In genomic region chr1:86487805-86488141, GRCh38 we compare ENCODE assay signal across 14 cellular contexts. TPM values are rescaled to one million over a fixed set of nuclear protein-coding genes. Genes with fewer than 3 reads are reported as not detected.
"Had no signal": no experiment of that assay in that cellular context is flagged by ENCODE, and none has a peak within 500 bp of the region (broad histone marks: within the 10 kb centered on the region; RNA-seq: fewer than 3 reads in every experiment).

No MANE protein-coding gene starts in this region.

- H3K9me3 ChIP-seq: ascending aorta, lower lobe of right lung, upper lobe of right lung had no signal

- DNase-seq: activated naive CD4-positive, alpha-beta T cell treated with Interleukin-2 at 50 U/mL for 16 hours; activated T-cell treated with anti-CD3 and anti-CD28 coated beads for 4 hours; dorsolateral prefrontal cortex; erythroblast; lower lobe of right lung; midbrain; stimulated activated CD4-positive, alpha-beta T cell treated with anti-CD3 and anti-CD28 coated beads, Interleukin-2, amount 100 ng/mL, for 48 hours; stimulated activated naive B cell treated with anti-CD40 and anti-IgM and Interleukin-4, amounts not matched to agents 10 μg/mL and 1 μg/mL and 100 μg/mL, for 72 hours; upper lobe of right lung had no signal

- H3K4me1 ChIP-seq: ascending aorta, lower lobe of right lung, upper lobe of right lung had no signal

- H3K36me3 ChIP-seq: ascending aorta, lower lobe of right lung, upper lobe of right lung had no signal

- H3K27me3 ChIP-seq: ascending aorta, dorsolateral prefrontal cortex, upper lobe of right lung had no signal

- ATAC-seq: stimulated activated naive B cell treated with anti-CD40 and anti-IgM and Interleukin-4, amounts not matched to agents 10 μg/mL and 1 μg/mL and 100 μg/mL, for 72 hours had no signal

- H3K4me3 ChIP-seq: ascending aorta, dorsolateral prefrontal cortex, lower lobe of right lung, SK-N-MC, upper lobe of right lung had no signal

- H3K27ac ChIP-seq: ascending aorta, lower lobe of right lung, SK-N-MC, upper lobe of right lung had no signal

RNA-seq across cellular contexts. Expression of gene CLCA1, which starts 19.0 kb away (rescaled TPM):
- total RNA-seq: ascending aorta, lower lobe of right lung, myocyte, omental fat pad, upper lobe of right lung had no signal
- polyA plus RNA-seq: neural cell had no signal

RNA-seq across cellular contexts. Expression of gene CLCA4, which starts 59.1 kb away (rescaled TPM):
- total RNA-seq: ascending aorta, lower lobe of right lung, myocyte, omental fat pad, upper lobe of right lung had no signal
- polyA plus RNA-seq: neural cell had no signal
